In the genomic region with DNA sequence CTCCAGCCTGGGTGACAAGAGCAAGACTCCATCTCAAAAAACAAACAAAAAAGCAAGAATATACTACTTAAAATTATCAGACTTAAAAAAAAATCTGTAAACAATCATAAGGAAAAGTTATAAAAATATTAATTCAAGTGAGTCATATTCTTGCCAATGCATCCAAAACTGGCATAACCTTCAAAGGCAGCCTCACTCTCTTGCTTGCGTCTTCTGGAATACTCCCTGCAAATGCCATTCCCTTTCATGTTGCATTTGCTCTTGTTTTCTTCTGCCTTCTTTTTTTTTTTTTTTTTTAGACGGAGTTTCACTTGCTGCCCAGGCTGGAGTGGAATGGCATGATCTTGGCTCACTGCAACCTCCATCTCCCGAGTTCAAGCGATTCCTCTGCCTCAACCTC, we compare ENCODE assay signal across 25 cellular contexts. TPM values are rescaled to one million over a fixed set of nuclear protein-coding genes. Genes with fewer than 3 reads are reported as not detected.
"Had no signal": no experiment of that assay in that cellular context is flagged by ENCODE, and none has a peak within 500 bp of the region (broad histone marks: within the 10 kb centered on the region; RNA-seq: fewer than 3 reads in every experiment).

No MANE protein-coding gene starts in this region.

- H3K27me3 ChIP-seq: colonic mucosa, foreskin keratinocyte, heart right ventricle, left lung had no signal

- H3K4me3 ChIP-seq: colonic mucosa, esophagus squamous epithelium, gastroesophageal sphincter, heart right ventricle, left lung, lower lobe of right lung had no signal

- ATAC-seq: effector memory CD8-positive, alpha-beta T cell; esophagus mucosa; foreskin keratinocyte; gastroesophageal sphincter; heart right ventricle; left lung; left ventricle myocardium superior; lower lobe of right lung; naive thymus-derived CD4-positive, alpha-beta T cell; natural killer cell had no signal

- H3K4me1 ChIP-seq: colonic mucosa, foreskin keratinocyte, left lung had no signal

- H3K27ac ChIP-seq: colonic mucosa, epithelial cell of prostate, esophagus squamous epithelium, foreskin keratinocyte, gastroesophageal sphincter, heart right ventricle, left lung, lower lobe of right lung had no signal

- DNase-seq: colonic mucosa; cortex of kidney; effector CD8-positive, alpha-beta T cell; effector memory CD8-positive, alpha-beta T cell; endodermal cell; erythroblast; esophagus squamous epithelium; foreskin keratinocyte; head of caudate nucleus; heart right ventricle; hippocampal formation; left cardiac atrium; left lung; left ventricle myocardium superior; lower lobe of right lung; mesendoderm; midbrain; naive thymus-derived CD4-positive, alpha-beta T cell; natural killer cell had no signal

- H3K36me3 ChIP-seq: colonic mucosa, esophagus squamous epithelium, gastroesophageal sphincter, heart right ventricle, left lung, lower lobe of right lung had no signal

- H3K9me3 ChIP-seq: colonic mucosa, esophagus squamous epithelium, gastroesophageal sphincter, heart right ventricle, left lung, lower lobe of right lung had no signal

RNA-seq across cellular contexts. Expression of a gene that starts 32.2 kb away (rescaled TPM):
- polyA plus RNA-seq: naive thymus-derived CD4-positive, alpha-beta T cell had no signal

RNA-seq across cellular contexts. Expression of a gene that starts 42.1 kb away (rescaled TPM):
- total RNA-seq: colonic mucosa, esophagus mucosa, esophagus squamous epithelium, fibroblast of villous mesenchyme, left ventricle myocardium superior, mononuclear cell, natural killer cell had no signal
- polyA plus RNA-seq: foreskin keratinocyte; keratinocyte; naive thymus-derived CD4-positive, alpha-beta T cell had no signal
